ENCODE assay signal across 11 cellular contexts in genomic region chr15:69979783-69980182, GRCh38.
A peak's percentile ranks its signal among the peaks of the same experiment; 100 is the strongest.
DNase-seq lines count a peak whose midpoint lies in the region; ATAC-seq and TF ChIP-seq lines count a peak whose summit lies in the region.
"Had no signal": no experiment of that assay in that cellular context is flagged by ENCODE, and none has a peak within 500 bp of the region (broad histone marks: within the 10 kb centered on the region; RNA-seq: fewer than 3 reads in every experiment).

No MANE protein-coding gene starts in this region.

- no peaks in the 10 kb centered on the region for H3K36me3 ChIP-seq in esophagus squamous epithelium

- H3K27me3 ChIP-seq in esophagus squamous epithelium, result peaks cover 0 to 89% (median 0%) of the 10 kb centered on the region in 4 donors

- H3K9me3 ChIP-seq in esophagus squamous epithelium, result no peaks in the 10 kb centered on the region

- WGBS in esophagus squamous epithelium, 2 donors, result 52 to 65% methylated on average over 6 to 7 of the region's 8 CpGs

- TF ChIP-seq POLR2A in esophagus squamous epithelium (IDR thresholded peaks at IDR 0.05), result no peak

- no peaks in the 10 kb centered on the region for H3K4me1 ChIP-seq in esophagus squamous epithelium

- ATAC-seq in GM18867 (IDR thresholded peaks at IDR 0.05; ENCODE audit: unreplicated experiment) (peak; percentile 86), GM21528 (IDR thresholded peaks at IDR 0.05; ENCODE audit: low FRiP score, unreplicated experiment) (peak; percentile 91), HG03159 (IDR thresholded peaks at IDR 0.05; ENCODE audit: unreplicated experiment) (peak; percentile 87)

- no peak for TF ChIP-seq CTCF in esophagus squamous epithelium (IDR thresholded peaks at IDR 0.05)

- DNase-seq in esophagus squamous epithelium (lab: John Stamatoyannopoulos, UW), result peak; percentile 32
- DNase-seq in effector CD8-positive, alpha-beta T cell (lab: John Stamatoyannopoulos, UW), result no peak
- no peak for DNase-seq in AG20443 (ENCODE audit: low spot score)
- DNase-seq in NCI-H1048 (lab: John Stamatoyannopoulos, UW), result no peak
- no peak for DNase-seq in NCI-H446 (lab: John Stamatoyannopoulos, UW)
- DNase-seq: DND-41, immature natural killer cell had no signal

- H3K27ac ChIP-seq in esophagus squamous epithelium, result no peak overlapping the region
- H3K27ac ChIP-seq: VCaP had no signal

- intact Hi-C loops in esophagus squamous epithelium (cut with DNase I), result no loop called here

- H3K4me3 ChIP-seq in esophagus squamous epithelium, result no peak overlapping the region
